In the genomic region with DNA sequence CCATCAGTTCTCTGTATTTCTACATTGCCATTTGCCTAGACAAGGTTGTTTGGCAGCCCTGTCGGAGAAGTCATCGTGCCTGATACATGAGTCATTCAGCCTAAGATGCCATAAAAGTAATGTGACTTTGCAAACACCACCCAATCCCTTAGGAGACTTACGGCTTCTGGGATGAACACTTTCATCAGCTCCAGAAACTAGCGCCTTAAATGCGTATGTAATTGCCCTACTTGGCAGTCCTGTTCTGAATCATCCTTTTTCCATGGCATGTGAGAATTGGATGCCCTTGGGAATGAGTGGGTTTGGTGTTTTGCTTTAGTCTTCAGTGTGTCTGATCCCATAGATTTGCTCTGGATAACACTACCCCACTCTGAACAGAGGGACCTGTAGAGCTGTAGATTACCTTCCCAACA, we compare ENCODE assay signal across 11 cellular contexts.
DNase-seq lines count a peak whose midpoint lies in the region; ATAC-seq and TF ChIP-seq lines count a peak whose summit lies in the region.
"Had no signal": no experiment of that assay in that cellular context is flagged by ENCODE, and none has a peak within 500 bp of the region (broad histone marks: within the 10 kb centered on the region; RNA-seq: fewer than 3 reads in every experiment).

No MANE protein-coding gene starts in this region.

- peaks cover 16% of the 10 kb centered on the region for H3K36me3 Mint-ChIP-seq in neural progenitor cell

- no peaks in the 10 kb centered on the region for H3K36me3 ChIP-seq in fibroblast of lung (ENCODE audit: control insufficient read depth, insufficient read depth, low read length)
- H3K36me3 ChIP-seq in osteoblast (ENCODE audit: insufficient read depth, low read length) = no peaks in the 10 kb centered on the region
- no peaks in the 10 kb centered on the region for H3K36me3 ChIP-seq in neural progenitor cell

- peaks cover 12% of the 10 kb centered on the region for H3K4me1 Mint-ChIP-seq in neural progenitor cell

- peak overlapping the region; percentile 18 for H3K4me2 ChIP-seq in fibroblast of lung (ENCODE audit: extremely low read depth, insufficient read depth, low read length)
- peak overlapping the region; percentile 77 for H3K4me2 ChIP-seq in osteoblast (ENCODE audit: insufficient read depth, low read length)
- H3K4me2 ChIP-seq in neural progenitor cell = no peak overlapping the region

- H3F3A ChIP-seq in neural progenitor cell (ENCODE audit: low read depth) = no peaks in the 10 kb centered on the region

- no peak overlapping the region for H3K9ac ChIP-seq in fibroblast of lung (ENCODE audit: insufficient read depth, low read length)
- no peak overlapping the region for H3K9ac ChIP-seq in neural progenitor cell

- H3K4me3 ChIP-seq in fibroblast of lung (replicated peaks in 1 of 4; ENCODE audit: control extremely low read depth in 1 of 4, insufficient read depth in 1 of 4, low read depth in 3 of 4, low read length in 4 of 4) (no peak overlapping the region), osteoblast (ENCODE audit: insufficient read depth, low read length) (peak overlapping the region; percentile 40), neural progenitor cell (no peak overlapping the region)

- ATAC-seq in GM18873 (IDR thresholded peaks at IDR 0.05; ENCODE audit: low FRiP score, unreplicated experiment) = no peak
- ATAC-seq: left lobe of liver had no signal

- peak; percentile 71 for DNase-seq in AG08396 (ENCODE audit: low spot score)
- peak; percentile 21 for DNase-seq in RKO (ENCODE audit: low spot score)
- DNase-seq in fibroblast of lung (ENCODE audit: low read depth in 2 of 2) = peak; percentile 92 to 98
- DNase-seq in osteoblast (ENCODE audit: insufficient read length, low spot score, missing footprints) = peak; percentile 71
- no peak for DNase-seq in GM10266 (ENCODE audit: extremely low spot score)
- DNase-seq in neural progenitor cell (ENCODE audit: low spot score) = no peak
- no peak for DNase-seq in AML-193 (lab: John Stamatoyannopoulos, UW)

- H3K4me1 ChIP-seq in fibroblast of lung (ENCODE audit: control insufficient read depth, extremely low read depth, insufficient read depth, low read length) = peaks cover 17% of the 10 kb centered on the region
- peaks cover 65% of the 10 kb centered on the region for H3K4me1 ChIP-seq in osteoblast (ENCODE audit: insufficient read depth, low read length)
- H3K4me1 ChIP-seq in neural progenitor cell = peaks cover 11% of the 10 kb centered on the region

- H4K20me1 ChIP-seq in fibroblast of lung (ENCODE audit: control insufficient read depth, extremely low read depth, insufficient read depth, low read length) (no peaks in the 10 kb centered on the region), osteoblast (ENCODE audit: insufficient read depth, low read length) (no peaks in the 10 kb centered on the region), neural progenitor cell (ENCODE audit: low read depth) (no peaks in the 10 kb centered on the region)

- TF ChIP-seq CTCF in fibroblast of lung (conservative IDR thresholded peaks at IDR 0.05 in 1 of 2, IDR thresholded peaks at IDR 0.05 in 1 of 2; ENCODE audit: low read depth in 1 of 2, low read length in 2 of 2) (no peak), osteoblast (IDR thresholded peaks at IDR 0.05; ENCODE audit: extremely low read depth, low read depth, low read length) (no peak), GM10266 (IDR thresholded peaks at IDR 0.05; ENCODE audit: control insufficient read depth, insufficient read depth, low read depth, missing control alignments) (no peak), neural progenitor cell (IDR thresholded peaks at IDR 0.05) (no peak)

- no peaks in the 10 kb centered on the region for H3K9me3 Mint-ChIP-seq in neural progenitor cell

- H3K27ac ChIP-seq in fibroblast of lung (ENCODE audit: insufficient read depth, low read length) (peak overlapping the region; percentile 81), osteoblast (ENCODE audit: low read depth, low read length) (peak overlapping the region; percentile 99), neural progenitor cell (no peak overlapping the region)
- H3K27ac ChIP-seq: C4-2B, VCaP had no signal

- H3K27me3 ChIP-seq in fibroblast of lung (ENCODE audit: control insufficient read depth, insufficient read depth, low read length) (no peaks in the 10 kb centered on the region), osteoblast (ENCODE audit: insufficient read depth, low read length) (no peaks in the 10 kb centered on the region), neural progenitor cell (no peaks in the 10 kb centered on the region)

- no peak overlapping the region for H3K4me3 Mint-ChIP-seq in neural progenitor cell

- H3K9me3 ChIP-seq in fibroblast of lung (ENCODE audit: control insufficient read depth, insufficient read depth, low read depth, low read length) (no peaks in the 10 kb centered on the region), osteoblast (ENCODE audit: low read depth, low read length) (no peaks in the 10 kb centered on the region), neural progenitor cell (ENCODE audit: low read depth) (no peaks in the 10 kb centered on the region)

- H3K79me2 ChIP-seq in fibroblast of lung (ENCODE audit: control insufficient read depth, insufficient read depth, low read length) (peaks cover 1% of the 10 kb centered on the region), osteoblast (ENCODE audit: insufficient read depth, low read length) (peaks cover 13% of the 10 kb centered on the region), neural progenitor cell (ENCODE audit: low read depth) (no peaks in the 10 kb centered on the region)

- H3K27ac Mint-ChIP-seq in neural progenitor cell = no peak overlapping the region

- H3K27me3 Mint-ChIP-seq in neural progenitor cell (ENCODE audit: insufficient read depth, low read depth) = no peaks in the 10 kb centered on the region

- no peak overlapping the region for H2AFZ ChIP-seq in fibroblast of lung (ENCODE audit: low read length)
- no peak overlapping the region for H2AFZ ChIP-seq in osteoblast (ENCODE audit: low read length)
- no peak overlapping the region for H2AFZ ChIP-seq in neural progenitor cell (replicated peaks)

Comparison
In these comparisons a context has a peak if more than half of its experiments do, and no peak if none do; other contexts are left out.
1. DNase-seq: peak in AG08396 (single experiment), RKO (single experiment), fibroblast of lung (2 of 2) and osteoblast (single experiment); none in GM10266 (single experiment), neural progenitor cell (single experiment) and AML-193 (0 of 2).